8 cellular contexts compared by ENCODE assay signal in genomic region chr19:5293607-5294089, GRCh38. TPM values are rescaled to one million over a fixed set of nuclear protein-coding genes. Genes with fewer than 3 reads are reported as not detected.
DNase-seq lines count a peak whose midpoint lies in the region; ATAC-seq and TF ChIP-seq lines count a peak whose summit lies in the region.

No MANE protein-coding gene starts in this region.

- H3K79me2 ChIP-seq in mammary epithelial cell (ENCODE audit: insufficient read depth, low read length): no peaks in the 10 kb centered on the region

- no peaks in the 10 kb centered on the region for H3K9me3 ChIP-seq in CD4-positive, CD25-positive, alpha-beta regulatory T cell (ENCODE audit: control insufficient read depth in 2 of 2, low read length in 2 of 2)
- H3K9me3 ChIP-seq in MG63 (no peaks in the 10 kb centered on the region), mammary epithelial cell (replicated peaks; ENCODE audit: insufficient read depth, low read length) (no peaks in the 10 kb centered on the region), thymus (ENCODE audit: control insufficient read depth) (no peaks in the 10 kb centered on the region)

- H3K27ac Mint-ChIP-seq in CD4-positive, CD25-positive, alpha-beta regulatory T cell: peak overlapping the region in 1 of 3 donors; percentile 36

- H3K4me3 Mint-ChIP-seq in CD4-positive, CD25-positive, alpha-beta regulatory T cell: peak overlapping the region in 3 of 4 donors; percentile 58 to 81 (median 71)

- no peak overlapping the region for H3K9ac ChIP-seq in mammary epithelial cell (ENCODE audit: insufficient read depth, low read length)

- intact Hi-C loops in mammary epithelial cell (cut with micrococcal nuclease): no loop called here

- CTCF ChIA-PET in mammary epithelial cell (lab: Charles Lee; ENCODE audit: low non-redundant PET): no interaction called here

- peak overlapping the region; percentile 76 for H3K4me2 ChIP-seq in mammary epithelial cell (ENCODE audit: insufficient read depth, low read depth, low read length)

- H3K36me3 Mint-ChIP-seq in CD4-positive, CD25-positive, alpha-beta regulatory T cell: no peaks in the 10 kb centered on the region

- peak overlapping the region; percentile 60 for H2AFZ ChIP-seq in mammary epithelial cell (ENCODE audit: low read depth, low read length)

- H3K4me1 ChIP-seq in CD4-positive, CD25-positive, alpha-beta regulatory T cell (ENCODE audit: control insufficient read depth, insufficient read depth, low read length, poor library complexity, severe bottlenecking): peaks cover 17% of the 10 kb centered on the region
- H3K4me1 ChIP-seq in mammary epithelial cell (ENCODE audit: insufficient read depth, low read length) (peaks cover 17% of the 10 kb centered on the region), thymus (ENCODE audit: control insufficient read depth, insufficient read depth, low read length) (peaks cover 10% of the 10 kb centered on the region)

- DNase-seq in CD4-positive, CD25-positive, alpha-beta regulatory T cell: peak in 1 of 3 donors; percentile 4
- no peak for DNase-seq in MG63
- no peak for DNase-seq in mammary epithelial cell
- DNase-seq in kidney epithelial cell (ENCODE audit: low read depth): no peak
- DNase-seq in GOT3 (lab: John Stamatoyannopoulos, UW): no peak
- DNase-seq in NCI-H2107 (lab: John Stamatoyannopoulos, UW): no peak

- TF ChIP-seq CTCF in mammary epithelial cell (conservative IDR thresholded peaks at IDR 0.05 in 1 of 2, IDR thresholded peaks at IDR 0.05 in 1 of 2; ENCODE audit: extremely low read depth in 1 of 2, insufficient read depth in 1 of 2, low read depth in 1 of 2, low read length in 2 of 2): no peak
- TF ChIP-seq CTCF in kidney epithelial cell (IDR thresholded peaks at IDR 0.05; ENCODE audit: insufficient read depth, low read length, poor library complexity, severe bottlenecking): no peak

- peaks cover 0 to 2% (median 0%) of the 10 kb centered on the region in 7 donors for H3K9me3 Mint-ChIP-seq in CD4-positive, CD25-positive, alpha-beta regulatory T cell

- peak in 1 of 2 donors; percentile 5 for ATAC-seq in CD4-positive, CD25-positive, alpha-beta regulatory T cell (ENCODE audit: low read depth in 2 of 2)
- ATAC-seq in HG02938 (IDR thresholded peaks at IDR 0.05; ENCODE audit: unreplicated experiment): no peak

- H3K27me3 Mint-ChIP-seq in CD4-positive, CD25-positive, alpha-beta regulatory T cell: peaks cover 18% of the 10 kb centered on the region

- BruUV-seq in mammary epithelial cell (replicated peaks; lab: Mats Ljungman, UMichigan): no TSS peak

- H3K4me3 ChIP-seq in CD4-positive, CD25-positive, alpha-beta regulatory T cell (ENCODE audit: low read depth, low read length): no peak overlapping the region
- H3K4me3 ChIP-seq in MG63 (peak overlapping the region; percentile 45), mammary epithelial cell (replicated peaks in 1 of 3; ENCODE audit: insufficient read depth in 1 of 3, low read depth in 2 of 3, low read length in 3 of 3) (peak overlapping the region; percentile 44 to 62 (median 45)), kidney epithelial cell (ENCODE audit: low read depth, low read length) (peak overlapping the region; percentile 65), thymus (ENCODE audit: low read length) (peak overlapping the region; percentile 68)

- H3K36me3 ChIP-seq in CD4-positive, CD25-positive, alpha-beta regulatory T cell (ENCODE audit: control insufficient read depth, insufficient read depth, low read length): no peaks in the 10 kb centered on the region
- H3K36me3 ChIP-seq in MG63 (no peaks in the 10 kb centered on the region), mammary epithelial cell (ENCODE audit: insufficient read depth, low read length) (no peaks in the 10 kb centered on the region), kidney epithelial cell (ENCODE audit: control insufficient read depth, insufficient read depth, low read length) (no peaks in the 10 kb centered on the region), thymus (ENCODE audit: control insufficient read depth, insufficient read depth) (no peaks in the 10 kb centered on the region)

- H3K4me1 Mint-ChIP-seq in CD4-positive, CD25-positive, alpha-beta regulatory T cell: peaks cover 0 to 19% (median 0%) of the 10 kb centered on the region in 4 donors

- no peaks in the 10 kb centered on the region for H4K20me1 ChIP-seq in mammary epithelial cell (ENCODE audit: insufficient read depth, low read length)

- no peak overlapping the region for H3K27ac ChIP-seq in CD4-positive, CD25-positive, alpha-beta regulatory T cell (ENCODE audit: insufficient read depth, low read length, poor library complexity, severe bottlenecking)
- H3K27ac ChIP-seq in mammary epithelial cell (ENCODE audit: insufficient read depth, low read depth, low read length): no peak overlapping the region
- no peak overlapping the region for H3K27ac ChIP-seq in thymus (ENCODE audit: low read depth)

- H3K27me3 ChIP-seq in CD4-positive, CD25-positive, alpha-beta regulatory T cell (ENCODE audit: control insufficient read depth, insufficient read depth, low read length): peaks cover 8% of the 10 kb centered on the region
- H3K27me3 ChIP-seq in MG63 (no peaks in the 10 kb centered on the region), mammary epithelial cell (ENCODE audit: insufficient read depth, low read length) (peaks cover 5% of the 10 kb centered on the region), kidney epithelial cell (ENCODE audit: control insufficient read depth, insufficient read depth, low read length) (peaks cover 13% of the 10 kb centered on the region), thymus (ENCODE audit: control insufficient read depth, insufficient read depth) (peaks cover 14% of the 10 kb centered on the region)

- dilution Hi-C loops in mammary epithelial cell (cut with HindIII; ENCODE audit: low sequenced_read_pairs): no loop called here

- in situ Hi-C loops in mammary epithelial cell (cut with MboI; ENCODE audit: low sequenced_read_pairs in 2 of 2): no loop called here

- WGBS in mammary epithelial cell (ENCODE audit: low coverage, missing lambda C conversion rate): 0% methylated on average over 1 of the region's 30 CpGs
- WGBS in thymus: 3% methylated on average over 30 of the region's 30 CpGs

RNA-seq across cellular contexts. Expression of gene PTPRS, which starts 47.0 kb away (rescaled TPM):
- 0.64 TPM for total RNA-seq in CD4-positive, CD25-positive, alpha-beta regulatory T cell
- polyA plus RNA-seq in CD4-positive, CD25-positive, alpha-beta regulatory T cell: under 1 TPM in 2 of 4 donors, not detected in 2; 0.57 to 0.69 TPM
- 24.1 and 30.6 TPM in 2 replicates for total RNA-seq in MG63 (2014; rRNA removed; shearing (Covaris generic); ENCODE audit: low replicate concordance)
- total RNA-seq in mammary epithelial cell (10 to 100 TPM; 32.2 to 93.4 TPM), kidney epithelial cell (52.6 and 58.2 TPM in 2 replicates)
- polyA plus RNA-seq in mammary epithelial cell (8.0 TPM), thymus (4.7 TPM)
- 22.9 TPM for polyA minus RNA-seq in mammary epithelial cell

Comparison
In these comparisons a context has a peak if more than half of its experiments do, and no peak if none do; other contexts are left out.
1. RNA of gene PTPRS, which starts 47.0 kb away (total RNA-seq): 32.2 to 93.4 TPM in mammary epithelial cell, 52.6 to 58.2 TPM in kidney epithelial cell and 24.1 to 30.6 TPM in MG63; 0.64 TPM in CD4-positive, CD25-positive, alpha-beta regulatory T cell (single experiment); every median in the first group is over 10 times any median in the second.